Comparison of ENCODE assay signal across 1 cellular context in the genomic region with DNA sequence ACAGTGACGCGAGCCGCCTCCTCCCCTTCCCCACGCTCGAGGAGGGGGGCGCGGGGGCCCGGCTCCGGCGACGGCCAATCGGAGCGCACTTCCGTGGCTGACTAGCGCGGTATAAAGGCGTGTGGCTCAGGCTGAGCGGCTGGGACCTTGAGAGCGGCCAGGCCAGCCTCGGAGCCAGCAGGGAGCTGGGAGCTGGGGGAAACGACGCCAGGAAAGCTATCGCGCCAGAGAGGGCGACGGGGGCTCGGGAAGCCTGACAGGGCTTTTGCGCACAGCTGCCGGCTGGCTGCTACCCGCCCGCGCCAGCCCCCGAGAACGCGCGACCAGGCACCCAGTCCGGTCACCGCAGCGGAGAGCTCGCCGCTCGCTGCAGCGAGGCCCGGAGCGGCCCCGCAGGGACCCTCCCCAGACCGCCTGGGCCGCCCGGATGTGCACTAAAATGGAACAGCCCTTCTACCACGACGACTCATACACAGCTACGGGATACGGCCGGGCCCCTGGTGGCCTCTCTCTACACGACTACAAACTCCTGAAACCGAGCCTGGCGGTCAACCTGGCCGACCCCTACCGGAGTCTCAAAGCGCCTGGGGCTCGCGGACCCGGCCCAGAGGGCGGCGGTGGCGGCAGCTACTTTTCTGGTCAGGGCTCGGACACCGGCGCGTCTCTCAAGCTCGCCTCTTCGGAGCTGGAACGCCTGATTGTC.
TF ChIP-seq lines count a peak whose summit lies in the region.

A gene (plus strand): TSS at position 142 of the 703 bp plus-strand sequence. CDS start 286 bp downstream, at position 428.

TF ChIP-seq in GM12878, 131 proteins besides CTCF, POLR2A, EP300 and RAD21 (continued from another document):
- peak; percentile 48 to 61 for TF ChIP-seq IKZF2 (IDR thresholded peaks at IDR 0.05)
- no peak for TF ChIP-seq BRCA1 (IDR thresholded peaks at IDR 0.05; ENCODE audit: low read depth, low read length)
- TF ChIP-seq CREM (IDR thresholded peaks at IDR 0.05; ENCODE audit: low read depth): peak; percentile 92
- no peak; a peak in 1 of 4 replicates for TF ChIP-seq CEBPB (IDR thresholded peaks at IDR 0.05; ENCODE audit: borderline replicate concordance in 1 of 2, low read depth in 2 of 2, low read length in 2 of 2)
- peak; percentile 99 for TF ChIP-seq BACH1 (IDR thresholded peaks at IDR 0.05; ENCODE audit: borderline replicate concordance)
- TF ChIP-seq, protein P1, sequence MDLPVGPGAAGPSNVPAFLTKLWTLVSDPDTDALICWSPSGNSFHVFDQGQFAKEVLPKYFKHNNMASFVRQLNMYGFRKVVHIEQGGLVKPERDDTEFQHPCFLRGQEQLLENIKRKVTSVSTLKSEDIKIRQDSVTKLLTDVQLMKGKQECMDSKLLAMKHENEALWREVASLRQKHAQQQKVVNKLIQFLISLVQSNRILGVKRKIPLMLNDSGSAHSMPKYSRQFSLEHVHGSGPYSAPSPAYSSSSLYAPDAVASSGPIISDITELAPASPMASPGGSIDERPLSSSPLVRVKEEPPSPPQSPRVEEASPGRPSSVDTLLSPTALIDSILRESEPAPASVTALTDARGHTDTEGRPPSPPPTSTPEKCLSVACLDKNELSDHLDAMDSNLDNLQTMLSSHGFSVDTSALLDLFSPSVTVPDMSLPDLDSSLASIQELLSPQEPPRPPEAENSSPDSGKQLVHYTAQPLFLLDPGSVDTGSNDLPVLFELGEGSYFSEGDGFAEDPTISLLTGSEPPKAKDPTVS (IDR thresholded peaks at IDR 0.05; ENCODE audit: low read depth, low read length): no peak
- no peak for TF ChIP-seq MTA3 (IDR thresholded peaks at IDR 0.05; ENCODE audit: borderline replicate concordance, low read length)
- TF ChIP-seq, protein P2, sequence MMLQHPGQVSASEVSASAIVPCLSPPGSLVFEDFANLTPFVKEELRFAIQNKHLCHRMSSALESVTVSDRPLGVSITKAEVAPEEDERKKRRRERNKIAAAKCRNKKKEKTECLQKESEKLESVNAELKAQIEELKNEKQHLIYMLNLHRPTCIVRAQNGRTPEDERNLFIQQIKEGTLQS (IDR thresholded peaks at IDR 0.05; ENCODE audit: borderline replicate concordance, extremely low read depth, low read depth, low read length): no peak
- TF ChIP-seq SIN3A (IDR thresholded peaks at IDR 0.05; ENCODE audit: low read depth, low read length): peak; percentile 79; the same call in 1 of the 2 replicates
- TF ChIP-seq POU2F2 (IDR thresholded peaks at IDR 0.05; ENCODE audit: borderline replicate concordance, low read depth, low read length): peak; percentile 100
- peak; percentile 80 for TF ChIP-seq SP1 (IDR thresholded peaks at IDR 0.05; ENCODE audit: low read depth, low read length)
- TF ChIP-seq, protein P3, sequence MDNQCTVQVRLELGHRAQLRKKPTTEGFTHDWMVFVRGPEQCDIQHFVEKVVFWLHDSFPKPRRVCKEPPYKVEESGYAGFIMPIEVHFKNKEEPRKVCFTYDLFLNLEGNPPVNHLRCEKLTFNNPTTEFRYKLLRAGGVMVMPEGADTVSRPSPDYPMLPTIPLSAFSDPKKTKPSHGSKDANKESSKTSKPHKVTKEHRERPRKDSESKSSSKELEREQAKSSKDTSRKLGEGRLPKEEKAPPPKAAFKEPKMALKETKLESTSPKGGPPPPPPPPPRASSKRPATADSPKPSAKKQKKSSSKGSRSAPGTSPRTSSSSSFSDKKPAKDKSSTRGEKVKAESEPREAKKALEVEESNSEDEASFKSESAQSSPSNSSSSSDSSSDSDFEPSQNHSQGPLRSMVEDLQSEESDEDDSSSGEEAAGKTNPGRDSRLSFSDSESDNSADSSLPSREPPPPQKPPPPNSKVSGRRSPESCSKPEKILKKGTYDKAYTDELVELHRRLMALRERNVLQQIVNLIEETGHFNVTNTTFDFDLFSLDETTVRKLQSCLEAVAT (IDR thresholded peaks at IDR 0.05): peak; percentile 95
- TF ChIP-seq ZZZ3 (IDR thresholded peaks at IDR 0.05; ENCODE audit: control insufficient read depth, insufficient read length, low read depth): no peak
- no peak; the same call in 1 of the 2 replicates for TF ChIP-seq TARDBP (IDR thresholded peaks at IDR 0.05; ENCODE audit: borderline replicate concordance)
- 0 out of 2 replicates have a peak, but pooled peaks have one; percentile 25 for TF ChIP-seq BMI1 (IDR thresholded peaks at IDR 0.05; ENCODE audit: borderline replicate concordance)
- TF ChIP-seq ZNF274 (IDR thresholded peaks at IDR 0.05; ENCODE audit: insufficient read depth, insufficient read length): no peak
- TF ChIP-seq SREBF1 (IDR thresholded peaks at IDR 0.05; ENCODE audit: low read length): no peak
- TF ChIP-seq, protein P4, sequence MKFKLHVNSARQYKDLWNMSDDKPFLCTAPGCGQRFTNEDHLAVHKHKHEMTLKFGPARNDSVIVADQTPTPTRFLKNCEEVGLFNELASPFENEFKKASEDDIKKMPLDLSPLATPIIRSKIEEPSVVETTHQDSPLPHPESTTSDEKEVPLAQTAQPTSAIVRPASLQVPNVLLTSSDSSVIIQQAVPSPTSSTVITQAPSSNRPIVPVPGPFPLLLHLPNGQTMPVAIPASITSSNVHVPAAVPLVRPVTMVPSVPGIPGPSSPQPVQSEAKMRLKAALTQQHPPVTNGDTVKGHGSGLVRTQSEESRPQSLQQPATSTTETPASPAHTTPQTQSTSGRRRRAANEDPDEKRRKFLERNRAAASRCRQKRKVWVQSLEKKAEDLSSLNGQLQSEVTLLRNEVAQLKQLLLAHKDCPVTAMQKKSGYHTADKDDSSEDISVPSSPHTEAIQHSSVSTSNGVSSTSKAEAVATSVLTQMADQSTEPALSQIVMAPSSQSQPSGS (IDR thresholded peaks at IDR 0.05; ENCODE audit: low read length): no peak
- peak; percentile 93 for TF ChIP-seq NBN (IDR thresholded peaks at IDR 0.05)
- TF ChIP-seq ZSCAN29 (IDR thresholded peaks at IDR 0.05): peak; percentile 41; the same call in 1 of the 2 replicates
- no peak for TF ChIP-seq TCF7 (IDR thresholded peaks at IDR 0.05; ENCODE audit: borderline replicate concordance)
- TF ChIP-seq TCF3 (IDR thresholded peaks at IDR 0.05; ENCODE audit: borderline replicate concordance, insufficient read depth, low read depth, low read length): peak; percentile 98
TF ChIP-seq in GM12878: peak in this region for 69.
